In the genomic region with DNA sequence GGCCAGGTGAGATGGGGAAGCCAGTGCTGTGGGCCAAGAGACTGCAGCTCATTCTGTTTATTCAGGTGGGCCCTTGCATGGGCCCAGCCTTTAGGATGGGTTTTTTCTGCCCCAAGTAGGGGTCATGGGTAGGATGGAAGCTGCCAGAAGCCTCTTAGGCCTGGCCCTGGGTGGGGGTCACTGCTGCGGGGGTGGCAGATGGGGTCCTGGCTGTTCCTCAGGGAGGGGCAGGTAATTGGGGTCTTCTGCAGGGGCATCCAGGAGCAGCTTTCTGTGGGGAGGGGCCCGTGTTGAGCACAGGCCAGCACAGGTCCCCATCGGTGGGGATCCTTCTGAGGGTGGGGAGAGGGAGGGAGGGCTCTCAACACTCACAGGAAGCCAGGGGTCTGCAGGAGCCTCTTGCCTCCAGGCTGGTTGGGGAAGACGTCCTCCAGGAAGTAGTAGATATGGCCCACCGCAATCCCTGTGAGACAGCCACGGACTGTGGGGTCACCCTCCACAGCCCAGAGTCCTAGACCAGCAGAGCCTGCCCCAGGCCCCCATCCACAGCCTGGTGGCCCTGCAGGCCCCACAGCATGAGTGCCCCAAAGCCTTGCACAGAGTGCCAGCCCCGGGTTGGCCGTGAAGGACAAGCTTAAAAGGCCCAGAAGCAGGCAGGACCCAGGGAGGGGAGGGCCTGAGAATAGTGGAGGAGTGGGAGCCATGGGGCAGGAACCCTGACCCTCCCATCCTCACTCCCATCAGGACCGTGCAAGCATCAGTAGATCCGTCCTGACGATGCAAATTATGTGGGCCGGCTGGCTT, we compare ENCODE assay signal across 12 cellular contexts. TPM values are rescaled to one million over a fixed set of nuclear protein-coding genes. Genes with fewer than 3 reads are reported as not detected.
DNase-seq lines count a peak whose midpoint lies in the region; TF ChIP-seq lines count a peak whose summit lies in the region.
"Had no signal": no experiment of that assay in that cellular context is flagged by ENCODE, and none has a peak within 500 bp of the region (broad histone marks: within the 10 kb centered on the region; RNA-seq: fewer than 3 reads in every experiment).

No MANE protein-coding gene starts in this region.

- intact Hi-C loops in activated T-helper 1 cell treated with anti-CD3 and anti-CD28 coated beads, Interleukin-12 subunit alpha, Interleukin-12 subunit beta, Interleukin-2, Interleukin-4 antibody, amounts not matched to agents 30 ng/mL and 10 ng/mL and 1 ng/mL, durations not matched to agents 14 hours and 24 hours and 36 hours (cut with micrococcal nuclease): no loop called here

- in situ Hi-C loops in ACHN (cut with HindIII; ENCODE audit: low pct_ligation_motif_present, low pct_unique_long_range_greater_than_20kb, low sequenced_read_pairs): no loop called here

- H3K4me3 Mint-ChIP-seq in activated naive CD8-positive, alpha-beta T cell: peak overlapping the region; percentile 94
- no peak overlapping the region for H3K4me3 Mint-ChIP-seq in activated naive CD8-positive, alpha-beta T cell treated with anti-CD3 and anti-CD28 coated beads for 36 hours
- peak overlapping the region; percentile 93 for H3K4me3 Mint-ChIP-seq in activated T-helper 1 cell treated with anti-CD3 and anti-CD28 coated beads, Interleukin-12 subunit alpha, Interleukin-12 subunit beta, Interleukin-2, Interleukin-4 antibody, amounts not matched to agents 30 ng/mL and 10 ng/mL and 1 ng/mL, durations not matched to agents 14 hours and 24 hours and 36 hours
- H3K4me3 Mint-ChIP-seq in mesothelial cell of epicardium (peak overlapping the region; percentile 79), type B pancreatic cell (peak overlapping the region; percentile 76)

- no peaks in the 10 kb centered on the region for H3K36me3 Mint-ChIP-seq in activated naive CD8-positive, alpha-beta T cell
- H3K36me3 Mint-ChIP-seq in activated naive CD8-positive, alpha-beta T cell treated with anti-CD3 and anti-CD28 coated beads for 36 hours: peaks cover 2% of the 10 kb centered on the region
- H3K36me3 Mint-ChIP-seq in activated T-helper 1 cell treated with anti-CD3 and anti-CD28 coated beads, Interleukin-12 subunit alpha, Interleukin-12 subunit beta, Interleukin-2, Interleukin-4 antibody, amounts not matched to agents 30 ng/mL and 10 ng/mL and 1 ng/mL, durations not matched to agents 14 hours and 24 hours and 36 hours (ENCODE audit: low read depth): peaks cover 5% of the 10 kb centered on the region
- H3K36me3 Mint-ChIP-seq in mesothelial cell of epicardium (peaks cover 7% of the 10 kb centered on the region), type B pancreatic cell (peaks cover 8% of the 10 kb centered on the region)

- peaks cover 20% of the 10 kb centered on the region for H3K4me1 Mint-ChIP-seq in activated naive CD8-positive, alpha-beta T cell (ENCODE audit: low read depth)
- H3K4me1 Mint-ChIP-seq in activated naive CD8-positive, alpha-beta T cell treated with anti-CD3 and anti-CD28 coated beads for 36 hours: peaks cover 17% of the 10 kb centered on the region
- peaks cover 27% of the 10 kb centered on the region for H3K4me1 Mint-ChIP-seq in activated T-helper 1 cell treated with anti-CD3 and anti-CD28 coated beads, Interleukin-12 subunit alpha, Interleukin-12 subunit beta, Interleukin-2, Interleukin-4 antibody, amounts not matched to agents 30 ng/mL and 10 ng/mL and 1 ng/mL, durations not matched to agents 14 hours and 24 hours and 36 hours (ENCODE audit: low read depth)
- H3K4me1 Mint-ChIP-seq in mesothelial cell of epicardium (peaks cover 43% of the 10 kb centered on the region), type B pancreatic cell (ENCODE audit: unreplicated experiment) (peaks cover 31% of the 10 kb centered on the region)

- no peaks in the 10 kb centered on the region for H3K27me3 Mint-ChIP-seq in activated naive CD8-positive, alpha-beta T cell
- H3K27me3 Mint-ChIP-seq in activated naive CD8-positive, alpha-beta T cell treated with anti-CD3 and anti-CD28 coated beads for 36 hours: peaks cover 11% of the 10 kb centered on the region
- H3K27me3 Mint-ChIP-seq in activated T-helper 1 cell treated with anti-CD3 and anti-CD28 coated beads, Interleukin-12 subunit alpha, Interleukin-12 subunit beta, Interleukin-2, Interleukin-4 antibody, amounts not matched to agents 30 ng/mL and 10 ng/mL and 1 ng/mL, durations not matched to agents 14 hours and 24 hours and 36 hours (ENCODE audit: insufficient read depth): peaks cover 3% of the 10 kb centered on the region
- H3K27me3 Mint-ChIP-seq in mesothelial cell of epicardium (ENCODE audit: low read depth) (peaks cover 2% of the 10 kb centered on the region), type B pancreatic cell (peaks cover 24% of the 10 kb centered on the region)

- no peak for DNase-seq in activated naive CD8-positive, alpha-beta T cell treated with anti-CD3 and anti-CD28 coated beads for 36 hours
- no peak for DNase-seq in activated T-helper 1 cell treated with anti-CD3 and anti-CD28 coated beads, Interleukin-12 subunit alpha, Interleukin-12 subunit beta, Interleukin-2, Interleukin-4 antibody, amounts not matched to agents 30 ng/mL and 10 ng/mL and 1 ng/mL, durations not matched to agents 14 hours and 24 hours and 36 hours (ENCODE audit: low spot score)
- DNase-seq in mesothelial cell of epicardium (ENCODE audit: low spot score in 2 of 2, unreplicated experiment in 2 of 2): no peak
- DNase-seq in type B pancreatic cell (ENCODE audit: extremely low spot score, unreplicated experiment): no peak
- no peak for DNase-seq in ACHN
- DNase-seq in inferior parietal cortex (ENCODE audit: extremely low spot score): no peak
- no peak for DNase-seq in NOMO-1 treated with DMSO at 0.1 percent for 48 hours (lab: John Stamatoyannopoulos, UW; ENCODE audit: unreplicated experiment)
- DNase-seq: BE2C; NCI-H1092; NCI-H226; stimulated activated CD4-positive, alpha-beta T cell treated with anti-CD3 and anti-CD28 coated beads, Interleukin-12 subunit alpha, Interleukin-12 subunit beta, amount 100 ng/mL, for 4 hours had no signal

- no peaks in the 10 kb centered on the region for H3K9me3 Mint-ChIP-seq in activated naive CD8-positive, alpha-beta T cell (ENCODE audit: low read depth)
- H3K9me3 Mint-ChIP-seq in activated naive CD8-positive, alpha-beta T cell treated with anti-CD3 and anti-CD28 coated beads for 36 hours: no peaks in the 10 kb centered on the region
- no peaks in the 10 kb centered on the region for H3K9me3 Mint-ChIP-seq in activated T-helper 1 cell treated with anti-CD3 and anti-CD28 coated beads, Interleukin-12 subunit alpha, Interleukin-12 subunit beta, Interleukin-2, Interleukin-4 antibody, amounts not matched to agents 30 ng/mL and 10 ng/mL and 1 ng/mL, durations not matched to agents 14 hours and 24 hours and 36 hours
- H3K9me3 Mint-ChIP-seq in mesothelial cell of epicardium (no peaks in the 10 kb centered on the region), type B pancreatic cell (no peaks in the 10 kb centered on the region)

- no peak overlapping the region for H3K27ac Mint-ChIP-seq in activated naive CD8-positive, alpha-beta T cell
- no peak overlapping the region for H3K27ac Mint-ChIP-seq in activated naive CD8-positive, alpha-beta T cell treated with anti-CD3 and anti-CD28 coated beads for 36 hours
- H3K27ac Mint-ChIP-seq in activated T-helper 1 cell treated with anti-CD3 and anti-CD28 coated beads, Interleukin-12 subunit alpha, Interleukin-12 subunit beta, Interleukin-2, Interleukin-4 antibody, amounts not matched to agents 30 ng/mL and 10 ng/mL and 1 ng/mL, durations not matched to agents 14 hours and 24 hours and 36 hours: peak overlapping the region; percentile 23
- H3K27ac Mint-ChIP-seq in mesothelial cell of epicardium (peak overlapping the region; percentile 76), type B pancreatic cell (peak overlapping the region; percentile 80)

- no peak for TF ChIP-seq CTCF in mesothelial cell of epicardium (IDR thresholded peaks at IDR 0.05; ENCODE audit: unreplicated experiment)
- no peak for TF ChIP-seq CTCF in type B pancreatic cell (conservative IDR thresholded peaks at IDR 0.05)

RNA-seq across cellular contexts. Expression of gene DERL3, which starts 1.9 kb away (rescaled TPM):
- 1 to 10 TPM; 4.0 to 5.9 TPM for total RNA-seq in activated naive CD8-positive, alpha-beta T cell treated with anti-CD3 and anti-CD28 coated beads for 36 hours
- 13.8 and 18.8 TPM in 2 replicates for total RNA-seq in activated T-helper 1 cell treated with anti-CD3 and anti-CD28 coated beads, Interleukin-12 subunit alpha, Interleukin-12 subunit beta, Interleukin-2, Interleukin-4 antibody, amounts not matched to agents 30 ng/mL and 10 ng/mL and 1 ng/mL, durations not matched to agents 14 hours and 24 hours and 36 hours
- 23.5 to 25.8 TPM (median 24.8 TPM) in 3 replicates for total RNA-seq in mesothelial cell of epicardium
- 2.6 and 9.5 TPM in 2 replicates for total RNA-seq in type B pancreatic cell (ENCODE audit: low replicate concordance)

RNA-seq across cellular contexts. Expression of gene SLC2A11, which starts 20.8 kb away (rescaled TPM):
- total RNA-seq in activated naive CD8-positive, alpha-beta T cell treated with anti-CD3 and anti-CD28 coated beads for 36 hours: 1 to 10 TPM; 5.2 to 5.9 TPM
- 8.3 and 8.4 TPM in 2 replicates for total RNA-seq in activated T-helper 1 cell treated with anti-CD3 and anti-CD28 coated beads, Interleukin-12 subunit alpha, Interleukin-12 subunit beta, Interleukin-2, Interleukin-4 antibody, amounts not matched to agents 30 ng/mL and 10 ng/mL and 1 ng/mL, durations not matched to agents 14 hours and 24 hours and 36 hours
- 98.7 to 112 TPM (median 99.0 TPM) in 3 replicates for total RNA-seq in mesothelial cell of epicardium
- total RNA-seq in type B pancreatic cell (ENCODE audit: low replicate concordance): 19.6 and 32.1 TPM in 2 replicates

RNA-seq across cellular contexts. Expression of gene SMARCB1, which starts 50.1 kb away (rescaled TPM):
- 10 to 100 TPM; 94.3 to 94.5 TPM for total RNA-seq in activated naive CD8-positive, alpha-beta T cell treated with anti-CD3 and anti-CD28 coated beads for 36 hours
- 92.4 and 99.8 TPM in 2 replicates for total RNA-seq in activated T-helper 1 cell treated with anti-CD3 and anti-CD28 coated beads, Interleukin-12 subunit alpha, Interleukin-12 subunit beta, Interleukin-2, Interleukin-4 antibody, amounts not matched to agents 30 ng/mL and 10 ng/mL and 1 ng/mL, durations not matched to agents 14 hours and 24 hours and 36 hours
- total RNA-seq in mesothelial cell of epicardium: 182 to 192 TPM (median 184 TPM) in 3 replicates
- total RNA-seq in type B pancreatic cell (ENCODE audit: low replicate concordance): 99.5 and 159 TPM in 2 replicates

RNA-seq across cellular contexts. Expression of gene MIF, which starts 57.3 kb away (rescaled TPM):
- 1,000 to 10,000 TPM; 1,236 to 1,275 TPM for total RNA-seq in activated naive CD8-positive, alpha-beta T cell treated with anti-CD3 and anti-CD28 coated beads for 36 hours
- 1,136 and 1,212 TPM in 2 replicates for total RNA-seq in activated T-helper 1 cell treated with anti-CD3 and anti-CD28 coated beads, Interleukin-12 subunit alpha, Interleukin-12 subunit beta, Interleukin-2, Interleukin-4 antibody, amounts not matched to agents 30 ng/mL and 10 ng/mL and 1 ng/mL, durations not matched to agents 14 hours and 24 hours and 36 hours
- 916 to 949 TPM (median 925 TPM) in 3 replicates for total RNA-seq in mesothelial cell of epicardium
- total RNA-seq in type B pancreatic cell (ENCODE audit: low replicate concordance): 436 and 570 TPM in 2 replicates

Comparison
In these comparisons a context has a peak if more than half of its experiments do, and no peak if none do; other contexts are left out.
1. H3K27ac Mint-ChIP-seq: peak in activated T-helper 1 cell treated with anti-CD3 and anti-CD28 coated beads, Interleukin-12 subunit alpha, Interleukin-12 subunit beta, Interleukin-2, Interleukin-4 antibody, amounts not matched to agents 30 ng/mL and 10 ng/mL and 1 ng/mL, durations not matched to agents 14 hours and 24 hours and 36 hours (single experiment), mesothelial cell of epicardium (single experiment) and type B pancreatic cell (single experiment); none in activated naive CD8-positive, alpha-beta T cell (single experiment) and activated naive CD8-positive, alpha-beta T cell treated with anti-CD3 and anti-CD28 coated beads for 36 hours (single experiment).